8 cellular contexts compared by ENCODE assay signal in the genomic region with DNA sequence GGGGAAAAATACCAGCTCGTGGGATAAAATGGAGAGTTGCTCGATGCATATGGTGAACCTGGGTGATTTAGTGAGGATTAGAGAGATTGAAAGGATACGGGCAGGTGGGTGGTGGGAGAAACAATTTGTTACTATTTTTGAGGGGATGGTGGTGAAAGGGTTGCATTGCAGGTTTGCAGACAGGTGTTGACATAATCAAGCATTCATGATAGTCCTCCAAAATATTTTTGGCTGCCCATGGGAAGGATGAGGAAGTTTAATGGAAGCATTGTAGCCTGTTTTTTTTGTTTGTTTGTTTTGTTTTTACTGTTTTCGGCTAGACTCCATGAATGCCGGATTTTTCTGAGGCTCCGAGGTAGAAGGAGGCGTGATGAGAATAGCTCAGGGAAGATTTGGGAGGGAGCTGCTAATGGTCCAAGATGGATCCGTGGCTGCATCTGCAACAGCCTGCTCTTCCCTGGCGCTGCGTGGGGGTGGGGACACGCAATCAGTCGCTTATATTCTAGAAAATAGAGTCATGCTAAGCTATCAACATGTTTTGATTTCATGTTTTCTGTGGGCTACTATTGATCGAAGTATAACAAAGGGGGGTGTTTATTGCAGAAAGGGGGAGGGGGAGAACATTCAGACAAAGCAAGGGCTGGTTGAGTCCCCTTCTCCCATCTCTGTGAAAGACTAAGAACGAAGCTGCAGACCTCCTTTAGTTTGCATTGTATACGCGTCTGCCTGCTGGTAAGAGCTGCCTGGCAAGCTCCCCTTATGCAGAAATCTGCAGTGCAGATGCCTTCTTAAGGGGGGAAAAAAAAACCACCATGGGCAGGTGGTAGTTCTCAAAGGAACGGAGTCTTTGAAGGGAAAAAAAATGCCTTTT. TPM values are rescaled to one million over a fixed set of nuclear protein-coding genes. Genes with fewer than 3 reads are reported as not detected.
DNase-seq lines count a peak whose midpoint lies in the region; ATAC-seq, FAIRE-seq and TF ChIP-seq lines count a peak whose summit lies in the region.
"Had no signal": no experiment of that assay in that cellular context is flagged by ENCODE, and none has a peak within 500 bp of the region (broad histone marks: within the 10 kb centered on the region; RNA-seq: fewer than 3 reads in every experiment).

No MANE protein-coding gene starts in this region.

- TF ChIP-seq POLR2A in GM12892 (IDR thresholded peaks at IDR 0.05; ENCODE audit: low read depth, low read length): no peak

- peaks cover 5% of the 10 kb centered on the region; the same call in 1 of the 2 replicates for H3K4me1 ChIP-seq in SJCRH30
- H3K4me1 ChIP-seq in subcutaneous abdominal adipose tissue (ENCODE audit: control insufficient read depth in 5 of 5, insufficient read depth in 5 of 5, low read length in 5 of 5): peaks cover 3 to 55% (median 53%) of the 10 kb centered on the region in 5 donors

- H3K9me3 ChIP-seq in SJCRH30 (replicated peaks) (no peaks in the 10 kb centered on the region), subcutaneous abdominal adipose tissue (ENCODE audit: control insufficient read depth in 5 of 5, low read length in 5 of 5) (no peaks in the 10 kb centered on the region)

- intact Hi-C loops in dorsolateral prefrontal cortex (cut with DNase I): loop anchor here (5.0 kb wide), 2 partner anchors 55 to 80 kb away; no protein-coding TSS in a partner anchor

- FAIRE-seq in GM12892 (lab: Jason Lieb, UNC): peak; percentile 14
- FAIRE-seq: endometrium had no signal

- peak overlapping the region; percentile 58 for H3K27ac ChIP-seq in SJCRH30
- H3K27ac ChIP-seq in dorsolateral prefrontal cortex: peak overlapping the region; percentile 86 to 99 (median 97)
- peak overlapping the region; percentile 99 for H3K27ac ChIP-seq in subcutaneous abdominal adipose tissue (ENCODE audit: low read depth, low read length)

- H3K4me3 ChIP-seq in SJCRH30 (peak overlapping the region; percentile 80), dorsolateral prefrontal cortex (peak overlapping the region; percentile 62 to 99 (median 90)), subcutaneous abdominal adipose tissue (ENCODE audit: low read depth in 1 of 5, low read length in 5 of 5) (peak overlapping the region; percentile 77 to 99 (median 93))

- DNase-seq in GM12892 (ENCODE audit: insufficient read length) (no peak), SJCRH30 (peak; percentile 11 to 44), dorsolateral prefrontal cortex (peak; percentile 49 to 71 (median 61)), lung microvascular endothelial cell (ENCODE audit: low read depth in 2 of 2) (peak; percentile 32 to 38)

- H3K9ac ChIP-seq in subcutaneous abdominal adipose tissue (ENCODE audit: low read length in 5 of 5): peak overlapping the region; percentile 57 to 99 (median 97)

- peak in 4 of 56 donors; percentile 2 to 20 (median 8) for TF ChIP-seq CTCF in dorsolateral prefrontal cortex (IDR thresholded peaks at IDR 0.05 in 54 of 56, conservative IDR thresholded peaks at IDR 0.05 in 2 of 56; ENCODE audit: low read depth in 1 of 56, partially characterized antibody in 56 of 56)

- H3K36me3 ChIP-seq in SJCRH30 (no peaks in the 10 kb centered on the region), subcutaneous abdominal adipose tissue (ENCODE audit: control insufficient read depth in 5 of 5, insufficient read depth in 5 of 5, low read length in 5 of 5) (no peaks in the 10 kb centered on the region)

- ATAC-seq in HG03521 (IDR thresholded peaks at IDR 0.05; ENCODE audit: unreplicated experiment): peak; percentile 7
- ATAC-seq in GM18861 (IDR thresholded peaks at IDR 0.05; ENCODE audit: unreplicated experiment): no peak

- H3K27me3 ChIP-seq in SJCRH30 (no peaks in the 10 kb centered on the region), dorsolateral prefrontal cortex (no peaks in the 10 kb centered on the region), subcutaneous abdominal adipose tissue (ENCODE audit: control insufficient read depth in 5 of 5, insufficient read depth in 4 of 5, low read length in 5 of 5) (no peaks in the 10 kb centered on the region)

RNA-seq across cellular contexts. Expression of a gene that starts 1.0 kb away (rescaled TPM):
- polyA plus RNA-seq in GM12892 (2012; ENCODE audit: missing spikeins): 36.3 TPM
- total RNA-seq in SJCRH30 (2014; rRNA removed; shearing (Covaris generic)): 63.8 and 70.2 TPM in 2 replicates
- total RNA-seq in dorsolateral prefrontal cortex: 1,000 to 10,000 TPM in 4 of 120 experiments, 100 to 1,000 TPM in 116; 243 to 1,054 (median 793) TPM
- total RNA-seq in lung microvascular endothelial cell: 42.7 and 49.8 TPM in 2 replicates

RNA-seq across cellular contexts. Expression of a gene that starts 11.1 kb away (rescaled TPM):
- 21.5 TPM for polyA plus RNA-seq in GM12892 (2012; ENCODE audit: missing spikeins)
- 25.1 and 26.4 TPM in 2 replicates for total RNA-seq in SJCRH30 (2014; rRNA removed; shearing (Covaris generic))
- 10 to 100 TPM; 15.2 to 40.3 (median 25.4) TPM for total RNA-seq in dorsolateral prefrontal cortex
- 69.3 and 85.7 TPM in 2 replicates for total RNA-seq in lung microvascular endothelial cell
